Comparison of ENCODE assay signal across 13 cellular contexts in the genomic region with DNA sequence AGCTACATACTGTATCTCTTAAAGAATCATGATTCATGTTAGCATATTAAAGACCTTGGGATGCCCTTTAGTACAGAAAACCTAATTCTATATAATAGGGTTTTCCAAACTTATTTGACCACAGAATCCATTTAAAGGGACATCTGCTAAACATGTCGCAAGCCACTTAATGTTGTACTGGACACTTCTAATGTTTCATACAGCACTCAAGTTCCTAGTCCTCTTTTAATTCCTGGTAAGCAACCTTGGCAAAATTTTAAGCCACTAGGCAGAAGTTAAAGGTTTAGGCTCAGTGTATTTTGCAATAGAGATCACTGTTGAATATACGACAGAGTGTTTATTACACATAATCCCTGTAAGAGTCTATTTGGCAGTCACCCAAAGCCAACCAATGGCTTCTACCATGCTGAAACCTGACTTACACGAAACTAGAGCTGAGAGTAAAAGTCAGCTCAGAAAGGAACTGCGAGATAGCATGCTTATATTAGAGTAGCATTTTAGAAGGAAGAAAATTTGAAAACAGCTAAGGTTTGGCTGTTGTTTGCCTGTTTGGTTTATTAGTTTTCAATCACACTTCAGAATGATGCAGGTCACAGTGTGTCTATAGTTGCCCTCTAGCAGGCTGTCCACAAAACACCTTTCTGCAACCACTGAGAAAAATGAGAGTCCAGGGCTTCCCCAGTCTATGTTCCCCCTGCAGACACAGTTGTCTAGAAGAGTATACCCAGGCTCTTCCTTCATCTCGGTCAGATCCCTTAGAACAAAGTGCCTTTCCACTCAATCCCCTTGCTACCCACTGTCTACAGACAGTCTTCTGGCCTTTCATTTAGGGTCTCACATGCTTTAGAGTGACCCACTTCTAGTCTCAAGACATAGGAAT.
DNase-seq lines count a peak whose midpoint lies in the region; ATAC-seq, FAIRE-seq and TF ChIP-seq lines count a peak whose summit lies in the region.
"Had no signal": no experiment of that assay in that cellular context is flagged by ENCODE, and none has a peak within 500 bp of the region (broad histone marks: within the 10 kb centered on the region; RNA-seq: fewer than 3 reads in every experiment).

No MANE protein-coding gene starts in this region.

- CTCF ChIA-PET in GM12878 (lab: Yijun Ruan, JAX): interaction anchor here (0.9 to 1.8 kb wide), 3 partner anchors 9 to 42 kb away, joined by 3 to 5 read pairs (median 3); no protein-coding TSS in a partner anchor

- no peak overlapping the region for H3K9ac ChIP-seq in GM12878 (ENCODE audit: control insufficient read depth, insufficient read depth, low read length)

- DNase-seq in DMS 273 (lab: John Stamatoyannopoulos, UW; ENCODE audit: unreplicated experiment): peak; percentile 60
- DNase-seq in DMS 273 treated with DMSO at 0.1 percent for 48 hours (lab: John Stamatoyannopoulos, UW): no peak
- DNase-seq in NCI-H2107 treated with DMSO at 0.1 percent for 48 hours (lab: John Stamatoyannopoulos, UW; ENCODE audit: unreplicated experiment): peak; percentile 51
- no peak for DNase-seq in GM12878 (ENCODE audit: low read depth, low spot score)
- no peak for DNase-seq in osteoblast (ENCODE audit: insufficient read length, low spot score, missing footprints)
- DNase-seq in NCI-H1694 (lab: John Stamatoyannopoulos, UW): no peak
- DNase-seq: activated CD4-positive, alpha-beta T cell treated with anti-CD3 and anti-CD28 coated beads, Interleukin-2, amount 50 U/mL, for 1 hour; cortex of kidney; NCI-H1930 had no signal

- H2AFZ ChIP-seq in GM12878 (ENCODE audit: control insufficient read depth, low read depth, low read length) (no peak overlapping the region), osteoblast (ENCODE audit: low read length) (peak overlapping the region; percentile 82)

- H3K4me2 ChIP-seq in GM12878 (ENCODE audit: control insufficient read depth, insufficient read depth): no peak overlapping the region
- H3K4me2 ChIP-seq in osteoblast (ENCODE audit: insufficient read depth, low read length): no peak overlapping the region

- no peak for ATAC-seq in GM12878
- ATAC-seq in GM18520 (IDR thresholded peaks at IDR 0.05; ENCODE audit: unreplicated experiment): no peak
- no peak for ATAC-seq in GM19397 (IDR thresholded peaks at IDR 0.05; ENCODE audit: unreplicated experiment)

- no peak for TF ChIP-seq RAD21 in GM12878 (IDR thresholded peaks at IDR 0.05; ENCODE audit: insufficient read depth, low read depth, low read length)

- in situ Hi-C loops in GM12878 (cut with MboI): loop anchor here (5.0 to 10.0 kb wide), 2 partner anchors 37 to 605 kb away; no protein-coding TSS in a partner anchor

- POLR2A ChIA-PET in GM12878 (lab: Charles Lee): no interaction called here

- FAIRE-seq in GM12878 (lab: Jason Lieb, UNC): peak; percentile 47
- FAIRE-seq: GM18507 had no signal

- SMC1A ChIA-PET in GM12878 (lab: Charles Lee; ENCODE audit: uncharacterized antibody, unreplicated experiment): interaction anchor here (0.6 kb wide), 1 partner anchor 599 kb away, joined by 3 read pairs; no protein-coding TSS in a partner anchor

- WGBS in GM12878 (ENCODE audit: insufficient coverage, insufficient replicate concordance, low lambda C conversion rate, missing lambda C conversion rate): 17% methylated on average over 5 of the region's 5 CpGs

- intact Hi-C loops in GM12878 (cut with micrococcal nuclease; ENCODE audit: unreplicated experiment): loop anchor here (5.0 to 10.0 kb wide), 4 partner anchors 42 to 612 kb away; no protein-coding TSS in a partner anchor

- H4K20me1 ChIP-seq in GM12878 (ENCODE audit: control insufficient read depth, insufficient read depth) (no peaks in the 10 kb centered on the region), osteoblast (ENCODE audit: insufficient read depth, low read length) (no peaks in the 10 kb centered on the region)

- BruUV-seq in GM12878 (replicated peaks; lab: Mats Ljungman, UMichigan): no TSS peak

- H3K4me3 ChIP-seq in GM12878 (no peak overlapping the region), osteoblast (ENCODE audit: insufficient read depth, low read length) (no peak overlapping the region)

- TF ChIP-seq POLR2A in GM12878 (IDR thresholded peaks at IDR 0.05; ENCODE audit: low read depth, low read length): no peak

- no peak overlapping the region for H3K27ac ChIP-seq in GM12878 (ENCODE audit: control insufficient read depth, insufficient read depth)
- H3K27ac ChIP-seq in osteoblast (ENCODE audit: low read depth, low read length): no peak overlapping the region
- H3K27ac ChIP-seq: 22Rv1 had no signal

- RAD21 ChIA-PET in GM12878 (lab: Charles Lee; ENCODE audit: unreplicated experiment): no interaction called here

- peaks cover 0 to 5% of the 10 kb centered on the region in 2 experiments; a peak in 3 of 4 replicates for H3K27me3 ChIP-seq in GM12878 (replicated peaks in 1 of 2; ENCODE audit: control insufficient read depth in 2 of 2, insufficient read depth in 2 of 2, low read length in 1 of 2)
- no peaks in the 10 kb centered on the region for H3K27me3 ChIP-seq in osteoblast (ENCODE audit: insufficient read depth, low read length)

- H3K4me1 ChIP-seq in GM12878 (ENCODE audit: control insufficient read depth, insufficient read depth, low read length): no peaks in the 10 kb centered on the region
- peaks cover 39% of the 10 kb centered on the region for H3K4me1 ChIP-seq in osteoblast (ENCODE audit: insufficient read depth, low read length)

- TF ChIP-seq CTCF in GM12878 (IDR thresholded peaks at IDR 0.05 in 2 of 3, conservative IDR thresholded peaks at IDR 0.05 in 1 of 3; ENCODE audit: control insufficient read depth in 2 of 3, extremely low read depth in 1 of 3, insufficient read depth in 1 of 3, low read depth in 3 of 3, low read length in 3 of 3) (no peak), osteoblast (IDR thresholded peaks at IDR 0.05; ENCODE audit: extremely low read depth, low read depth, low read length) (no peak)

- H3K79me2 ChIP-seq in GM12878 (ENCODE audit: control insufficient read depth, insufficient read depth, low read length): no peaks in the 10 kb centered on the region
- H3K79me2 ChIP-seq in osteoblast (ENCODE audit: insufficient read depth, low read length): peaks cover 10% of the 10 kb centered on the region

- H3K9me3 ChIP-seq in GM12878 (replicated peaks; ENCODE audit: control insufficient read depth, insufficient read depth, low read length) (no peaks in the 10 kb centered on the region), osteoblast (ENCODE audit: low read depth, low read length) (no peaks in the 10 kb centered on the region)

- H3K36me3 ChIP-seq in GM12878 (ENCODE audit: control insufficient read depth in 2 of 2, insufficient read depth in 2 of 2, low read length in 1 of 2) (no peaks in the 10 kb centered on the region), osteoblast (ENCODE audit: insufficient read depth, low read length) (no peaks in the 10 kb centered on the region)

- no peak for TF ChIP-seq EP300 in GM12878 (IDR thresholded peaks at IDR 0.05; ENCODE audit: borderline replicate concordance in 1 of 2, control insufficient read depth in 1 of 2, low read depth in 2 of 2, low read length in 2 of 2)

TF ChIP-seq in GM12878, 131 proteins besides CTCF, POLR2A, EP300 and RAD21:
- TF ChIP-seq ELK1 (IDR thresholded peaks at IDR 0.05; ENCODE audit: low read depth, low read length) (no peak), STAT1 (conservative IDR thresholded peaks at IDR 0.05) (no peak)
TF ChIP-seq in GM12878: peak in this region for 0.

Comparison
In these comparisons a context has a peak if more than half of its experiments do, and no peak if none do; other contexts are left out.
1. DNase-seq: peak in DMS 273 (single experiment) and NCI-H2107 treated with DMSO at 0.1 percent for 48 hours (single experiment); none in DMS 273 treated with DMSO at 0.1 percent for 48 hours (single experiment), GM12878 (single experiment), osteoblast (single experiment) and NCI-H1694 (single experiment).